2 cellular contexts compared by ENCODE assay signal in genomic region chr5:19018822-19019221, GRCh38.
TF ChIP-seq lines count a peak whose summit lies in the region.

No MANE protein-coding gene starts in this region.

TF ChIP-seq in HEK293T, 16 proteins besides CTCF, POLR2A, EP300 and RAD21 (continued from another document):
- TF ChIP-seq ELF4 (IDR thresholded peaks at IDR 0.05) = no peak
- no peak for TF ChIP-seq FOXK2 (IDR thresholded peaks at IDR 0.05)
- no peak for TF ChIP-seq BHLHE40 (IDR thresholded peaks at IDR 0.05; ENCODE audit: borderline replicate concordance)
- TF ChIP-seq ARNT (IDR thresholded peaks at IDR 0.05) = no peak
- TF ChIP-seq FOXA1 (IDR thresholded peaks at IDR 0.05) = no peak
- TF ChIP-seq SUZ12 (IDR thresholded peaks at IDR 0.05) = no peak

TF ChIP-seq in K562, 482 proteins besides CTCF, POLR2A, EP300 and RAD21 (continued from another document and continues in another):
- TF ChIP-seq KDM1A (IDR thresholded peaks at IDR 0.05) = peak; percentile 54 to 61; a peak in 3 of 4 replicates
- peak; percentile 71 for TF ChIP-seq DPF2 (IDR thresholded peaks at IDR 0.05)
- TF ChIP-seq FOS (IDR thresholded peaks at IDR 0.05; ENCODE audit: extremely low read depth, insufficient read length) = no peak
- TF ChIP-seq SMARCE1 (IDR thresholded peaks at IDR 0.05) = peak; percentile 61
- TF ChIP-seq SREBF1 (IDR thresholded peaks at IDR 0.05; ENCODE audit: borderline replicate concordance, low read depth, low read length) = no peak
- peak; percentile 59; the same call in 1 of the 2 replicates for TF ChIP-seq DMBX1 (CRISPR knock-in tag; IDR thresholded peaks at IDR 0.05; ENCODE audit: borderline replicate concordance)
- peak; percentile 89 for TF ChIP-seq CBFA2T3 (IDR thresholded peaks at IDR 0.05)
- peak; percentile 72 for TF ChIP-seq CBFA2T2 (conservative IDR thresholded peaks at IDR 0.05)
- peak; percentile 88; the same call in 1 of the 2 replicates for TF ChIP-seq ZNF311 (CRISPR knock-in tag; IDR thresholded peaks at IDR 0.05)
- no peak for TF ChIP-seq ZNF830 (CRISPR knock-in tag; IDR thresholded peaks at IDR 0.05)
- TF ChIP-seq ELK3 (CRISPR knock-in tag; IDR thresholded peaks at IDR 0.05) = no peak
- no peak for TF ChIP-seq HNRNPLL (IDR thresholded peaks at IDR 0.05; ENCODE audit: low read depth, low read length, poor library complexity, severe bottlenecking)
- no peak for TF ChIP-seq RBM15 (IDR thresholded peaks at IDR 0.05; ENCODE audit: insufficient read depth, low read length)
- TF ChIP-seq MLX (CRISPR knock-in tag; conservative IDR thresholded peaks at IDR 0.05) = no peak
- peak; percentile 77 for TF ChIP-seq TAL1 (IDR thresholded peaks at IDR 0.05)
- no peak for TF ChIP-seq CREB5 (CRISPR knock-in tag; IDR thresholded peaks at IDR 0.05)
- TF ChIP-seq XRCC3 (IDR thresholded peaks at IDR 0.05) = no peak
- TF ChIP-seq TCF3 (CRISPR knock-in tag; IDR thresholded peaks at IDR 0.05) = peak; percentile 72
- TF ChIP-seq TCFL5 (CRISPR knock-in tag; conservative IDR thresholded peaks at IDR 0.05) = no peak
- TF ChIP-seq MTA2 (IDR thresholded peaks at IDR 0.05; ENCODE audit: low read depth) = peak; percentile 61
- peak; percentile 31; the same call in 1 of the 2 replicates for TF ChIP-seq ELF4 (CRISPR knock-in tag; IDR thresholded peaks at IDR 0.05)
- no peak for TF ChIP-seq MYNN (IDR thresholded peaks at IDR 0.05)
- TF ChIP-seq MYNN (CRISPR knock-in tag; IDR thresholded peaks at IDR 0.05) = no peak
- TF ChIP-seq ZBTB49 (CRISPR knock-in tag; IDR thresholded peaks at IDR 0.05; ENCODE audit: borderline replicate concordance) = no peak
- TF ChIP-seq RCOR1 (IDR thresholded peaks at IDR 0.05; ENCODE audit: borderline replicate concordance in 1 of 2, low read depth in 2 of 2, low read length in 2 of 2) = 0 out of 4 replicates have a peak, but pooled peaks of 1 of the 2 experiments have one; percentile 38
- TF ChIP-seq ID3 (CRISPR knock-in tag; IDR thresholded peaks at IDR 0.05) = no peak
- TF ChIP-seq ID3 (tag; IDR thresholded peaks at IDR 0.05) = peak; percentile 70; the same call in 1 of the 2 replicates
- peak; percentile 26; the same call in 1 of the 2 replicates for TF ChIP-seq PML (IDR thresholded peaks at IDR 0.05; ENCODE audit: low read length)
- TF ChIP-seq E4F1 (CRISPR knock-in tag; IDR thresholded peaks at IDR 0.05; ENCODE audit: borderline replicate concordance) = no peak
- no peak for TF ChIP-seq PBX2 (CRISPR knock-in tag; IDR thresholded peaks at IDR 0.05; ENCODE audit: low read depth)
- no peak for TF ChIP-seq PBX2 (tag; conservative IDR thresholded peaks at IDR 0.05; ENCODE audit: low read depth)
- no peak for TF ChIP-seq RBBP5 (IDR thresholded peaks at IDR 0.05; ENCODE audit: borderline replicate concordance, insufficient read depth, low read length, poor library complexity, severe bottlenecking)
- no peak for TF ChIP-seq ZNF24 (IDR thresholded peaks at IDR 0.05)
- TF ChIP-seq ZBTB11 (CRISPR knock-in tag; IDR thresholded peaks at IDR 0.05) = no peak
- peak; percentile 76 for TF ChIP-seq NCOR1 (IDR thresholded peaks at IDR 0.05)
- no peak for TF ChIP-seq TFE3 (CRISPR knock-in tag; IDR thresholded peaks at IDR 0.05)
- no peak for TF ChIP-seq ZNF512 (tag; IDR thresholded peaks at IDR 0.05)
- peak; percentile 62 for TF ChIP-seq SOX6 (IDR thresholded peaks at IDR 0.05)
- peak in 1 of 2 experiments; percentile 37; a peak in 1 of 4 replicates for TF ChIP-seq TBL1XR1 (IDR thresholded peaks at IDR 0.05; ENCODE audit: low read length in 2 of 2)
- TF ChIP-seq CREM (IDR thresholded peaks at IDR 0.05; ENCODE audit: low read depth) = peak; percentile 40; the same call in 1 of the 2 replicates
- TF ChIP-seq ZNF77 (CRISPR knock-in tag; IDR thresholded peaks at IDR 0.05) = no peak
- TF ChIP-seq POLR2AphosphoS5 (IDR thresholded peaks at IDR 0.05; ENCODE audit: control insufficient read depth, insufficient read depth, low read depth, low read length) = peak; percentile 54; the same call in 1 of the 2 replicates
- TF ChIP-seq ARID1B (IDR thresholded peaks at IDR 0.05) = peak; percentile 84
- peak; percentile 62 for TF ChIP-seq SMARCA4 (IDR thresholded peaks at IDR 0.05)
- no peak for TF ChIP-seq BHLHE40 (IDR thresholded peaks at IDR 0.05; ENCODE audit: low read length)
- no peak for TF ChIP-seq SIX5 (IDR thresholded peaks at IDR 0.05; ENCODE audit: borderline replicate concordance in 1 of 2, insufficient read depth in 1 of 2, low read depth in 1 of 2, low read length in 2 of 2)
